ENCODE assay signal across 24 cellular contexts in the genomic region with DNA sequence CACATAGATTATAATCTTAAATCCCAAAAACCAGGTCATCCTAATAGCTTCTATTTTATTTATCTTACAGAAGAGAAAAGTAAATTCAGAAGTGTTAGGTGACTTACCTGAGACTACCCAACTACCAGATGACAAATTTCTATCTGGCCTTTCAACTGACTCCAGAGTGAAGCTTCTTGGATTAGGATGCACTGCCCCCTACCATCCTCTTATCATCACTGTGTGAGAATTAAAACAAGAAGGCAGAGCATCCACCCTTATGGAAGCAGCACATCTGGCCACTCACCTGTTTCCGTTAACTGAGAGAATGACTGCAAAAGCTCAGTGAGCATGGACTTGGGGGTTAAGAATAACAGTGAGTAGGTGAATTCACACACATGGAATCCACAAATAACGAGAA.
A peak's percentile ranks its signal among the peaks of the same experiment; 100 is the strongest.
DNase-seq lines count a peak whose midpoint lies in the region; ATAC-seq and TF ChIP-seq lines count a peak whose summit lies in the region.
"Had no signal": no experiment of that assay in that cellular context is flagged by ENCODE, and none has a peak within 500 bp of the region (broad histone marks: within the 10 kb centered on the region; RNA-seq: fewer than 3 reads in every experiment).

No MANE protein-coding gene starts in this region.

- no peaks in the 10 kb centered on the region for H3K36me3 ChIP-seq in right lobe of liver
- H3K36me3 ChIP-seq: upper lobe of right lung had no signal

- no peak for TF ChIP-seq POLR2A in right lobe of liver (IDR thresholded peaks at IDR 0.05)

- no peaks in the 10 kb centered on the region for H3K27me3 ChIP-seq in right lobe of liver
- H3K27me3 ChIP-seq: upper lobe of right lung had no signal

- peak; percentile 14; the same call in 1 of the 2 replicates for TF ChIP-seq CTCF in VCaP (conservative IDR thresholded peaks at IDR 0.05)
- no peak for TF ChIP-seq CTCF in right lobe of liver (IDR thresholded peaks at IDR 0.05)

- H3K9me3 ChIP-seq in right lobe of liver, result no peaks in the 10 kb centered on the region
- H3K9me3 ChIP-seq: upper lobe of right lung had no signal

- H3K27ac ChIP-seq in VCaP (no peak overlapping the region), right lobe of liver (no peak overlapping the region)
- H3K27ac ChIP-seq: coronary artery, upper lobe of right lung had no signal

- intact Hi-C loops in right lobe of liver (cut with DNase I), result no loop called here

- H3K4me3 ChIP-seq in right lobe of liver, result no peak overlapping the region
- H3K4me3 ChIP-seq: coronary artery, smooth muscle cell, upper lobe of right lung had no signal

- no peak for ATAC-seq in right lobe of liver
- ATAC-seq: activated naive CD4-positive, alpha-beta T cell treated with anti-CD3 and anti-CD28 coated beads, Interleukin-2, amount 50 U/mL, for 72 hours; activated T-helper 17 cell treated with anti-CD3 and anti-CD28 coated beads, Interleukin-2, amount 50 U/mL, for 72 hours; left cardiac atrium; upper lobe of right lung had no signal

- DNase-seq in DMS 273 (lab: John Stamatoyannopoulos, UW; ENCODE audit: unreplicated experiment) (peak; percentile 7), DMS 273 treated with DMSO at 0.1 percent for 48 hours (lab: John Stamatoyannopoulos, UW) (no peak), HT-29 (ENCODE audit: low spot score) (peak; percentile 24), iPS-NIHi7 (ENCODE audit: extremely low spot score) (peak; percentile 39), right lobe of liver (no peak), A172 (ENCODE audit: low spot score) (no peak)
- DNase-seq in stimulated activated CD4-positive, alpha-beta T cell treated with anti-CD3 and anti-CD28 coated beads, Interleukin-12 subunit alpha, Interleukin-12 subunit beta, amount 100 ng/mL, for 4 hours, result no peak
- DNase-seq: activated B cell treated with CpG ODN at 0.5 μM for 24 hours; activated CD4-positive, alpha-beta T cell treated with anti-CD3 and anti-CD28 coated beads, Interleukin-2, amount 50 U/mL, for 4 hours; activated CD8-positive, alpha-beta memory T cell treated with anti-CD3 and anti-CD28 coated beads, Interleukin-2, amount 50 U/mL, for 4 hours; anterior cingulate cortex; CD8-positive, alpha-beta memory T cell; left cardiac atrium; mesenchymal stem cell; naive B cell; NCI-H1694; NCI-H526; T-helper 9 cell; upper lobe of right lung had no signal

- WGBS in right lobe of liver (ENCODE audit: insufficient coverage, low coverage, low lambda C conversion rate, missing lambda C conversion rate), result 45% methylated on average over 2 of the region's 2 CpGs

- no peaks in the 10 kb centered on the region for H3K4me1 ChIP-seq in right lobe of liver
- H3K4me1 ChIP-seq: upper lobe of right lung had no signal

Comparison
In these comparisons a context has a peak if more than half of its experiments do, and no peak if none do; other contexts are left out.
1. DNase-seq: peak in DMS 273 (single experiment), HT-29 (single experiment) and iPS-NIHi7 (single experiment); none in DMS 273 treated with DMSO at 0.1 percent for 48 hours (single experiment), stimulated activated CD4-positive, alpha-beta T cell treated with anti-CD3 and anti-CD28 coated beads, Interleukin-12 subunit alpha, Interleukin-12 subunit beta, amount 100 ng/mL, for 4 hours (single experiment), right lobe of liver (0 of 3) and A172 (single experiment).